ENCODE assay signal across 8 cellular contexts in the genomic region with DNA sequence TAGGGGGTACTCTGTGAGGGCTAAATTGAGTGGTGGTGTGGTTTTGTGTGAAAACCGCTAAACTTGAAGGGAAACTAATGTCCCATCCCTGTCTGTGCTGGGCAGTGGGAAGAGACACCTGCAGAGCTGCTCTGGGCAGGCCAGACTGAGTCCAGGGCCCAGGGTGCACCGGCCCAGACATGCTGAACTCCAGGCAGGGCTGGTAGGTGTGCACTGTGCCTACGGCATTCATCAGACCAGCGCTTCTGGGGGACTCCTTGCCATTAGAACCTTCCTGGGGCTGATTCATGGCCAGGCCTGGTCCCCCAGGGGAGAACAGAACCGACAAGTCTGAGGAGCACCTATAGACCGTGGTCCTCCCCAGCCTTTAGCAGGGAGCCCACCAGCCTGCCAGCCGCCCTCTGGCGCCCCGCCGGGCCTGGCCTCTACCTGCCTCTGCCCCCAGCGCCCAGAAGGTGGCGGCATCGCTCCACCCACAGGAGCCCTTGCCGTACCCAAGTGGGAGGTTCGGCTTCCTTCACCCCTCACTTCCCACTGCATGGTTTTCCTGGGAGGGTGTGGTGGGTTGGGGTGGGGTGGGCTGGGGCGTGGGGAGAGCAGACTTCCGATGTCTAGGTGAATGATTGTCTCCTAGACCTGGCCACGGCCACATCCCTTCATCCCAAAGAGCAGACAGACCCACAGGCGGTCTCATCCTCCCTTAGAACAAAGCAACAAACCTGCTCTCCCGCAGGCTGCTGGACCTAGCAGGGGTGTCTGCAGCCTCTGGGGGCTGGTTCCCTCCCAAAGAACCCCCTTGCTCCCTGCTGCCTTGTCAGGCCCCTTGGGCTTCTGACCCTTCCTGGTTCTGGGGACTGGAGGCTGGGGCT. TPM values are rescaled to one million over a fixed set of nuclear protein-coding genes. Genes with fewer than 3 reads are reported as not detected.
DNase-seq lines count a peak whose midpoint lies in the region; TF ChIP-seq lines count a peak whose summit lies in the region.

No MANE protein-coding gene starts in this region.

- DNase-seq in A673 (ENCODE audit: low spot score) (peak; percentile 62), GM13976 (ENCODE audit: low spot score) (peak; percentile 90), NCI-H146 (lab: John Stamatoyannopoulos, UW) (peak; percentile 49), choroid plexus epithelial cell (ENCODE audit: low read depth) (peak; percentile 53), medulla oblongata (ENCODE audit: extremely low spot score) (peak; percentile 64), posterior vena cava (ENCODE audit: low spot score) (no peak)
- DNase-seq in activated CD4-positive, alpha-beta T cell treated with anti-CD3 and anti-CD28 coated beads, Interleukin-2, amount 50 U/mL, for 1 hour, result peak; percentile 79
- DNase-seq in stimulated activated CD8-positive, alpha-beta memory T cell treated with anti-CD3 and anti-CD28 coated beads, Interleukin-4, amount 100 ng/mL, for 24 hours (ENCODE audit: low read depth), result peak; percentile 66

- H3K9me3 ChIP-seq in A673 (ENCODE audit: low read depth, low read length, poor library complexity, severe bottlenecking), result no peaks in the 10 kb centered on the region

- in situ Hi-C loops in GM13976 (cut with MboI; ENCODE audit: low sequenced_read_pairs, unreplicated experiment), result loop anchor here (10.0 to 25.0 kb wide), 2 partner anchors 91 to 203 kb away; a partner anchor contains a TSS

- peaks cover 4% of the 10 kb centered on the region for H3K4me1 ChIP-seq in A673 (ENCODE audit: insufficient read depth, low read length, poor library complexity, severe bottlenecking)

- H3K4me3 ChIP-seq in A673 (ENCODE audit: low read depth, low read length, poor library complexity, severe bottlenecking), result no peak overlapping the region
- no peak overlapping the region for H3K4me3 ChIP-seq in choroid plexus epithelial cell (ENCODE audit: low read depth, low read length)

- CTCF ChIA-PET in A673 (lab: Charles Lee), result interaction anchor here (0.5 to 0.7 kb wide), 2 partner anchors 541 to 1561 kb away, joined by 3 to 7 read pairs; no protein-coding TSS in a partner anchor

- no TSS peak for BruUV-seq in A673 (replicated peaks; lab: Mats Ljungman, UMichigan)

- POLR2A ChIA-PET in A673 (lab: Charles Lee; ENCODE audit: low non-redundant PET), result interaction anchor here (0.6 kb wide), 1 partner anchor 1083 kb away, joined by 3 read pairs; no protein-coding TSS in a partner anchor

- TF ChIP-seq CTCF in A673 (conservative IDR thresholded peaks at IDR 0.05; ENCODE audit: low read depth, low read length) (peak; percentile 81), GM13976 (IDR thresholded peaks at IDR 0.05; ENCODE audit: borderline replicate concordance, control extremely low read depth, extremely low read depth, insufficient read depth, missing control alignments) (peak; percentile 95), choroid plexus epithelial cell (conservative IDR thresholded peaks at IDR 0.05; ENCODE audit: low read depth, low read length) (peak; percentile 83)

- H3K27ac ChIP-seq in A673 (ENCODE audit: low read depth, low read length, poor library complexity, severe bottlenecking), result no peak overlapping the region

- H3K27me3 ChIP-seq in A673 (replicated peaks; ENCODE audit: insufficient read depth, low read depth, low read length, poor library complexity), result no peaks in the 10 kb centered on the region

- intact Hi-C loops in A673 (cut with micrococcal nuclease; ENCODE audit: unreplicated experiment) (loop anchor here (2.0 to 10.0 kb wide), 3 partner anchors 83 to 1091 kb away; no protein-coding TSS in a partner anchor), posterior vena cava (cut with DNase I) (loop anchor here (10.0 kb wide), 1 partner anchor 211 kb away; a partner anchor contains a TSS)

- peaks cover 1% of the 10 kb centered on the region for H3K36me3 ChIP-seq in A673 (ENCODE audit: insufficient read depth, low read length, poor library complexity, severe bottlenecking)

RNA-seq across cellular contexts. Expression of a gene that starts 15.5 kb away (rescaled TPM):
- 31.5 and 42.4 TPM in 2 replicates for total RNA-seq in A673 (2021)
- 10 to 100 TPM; 16.2 to 18.9 TPM for total RNA-seq in posterior vena cava

RNA-seq across cellular contexts. Expression of a gene that starts 51.1 kb away (rescaled TPM):
- total RNA-seq in A673 (2021) (32.3 and 35.8 TPM in 2 replicates), posterior vena cava (10 to 100 TPM; 24.0 to 27.9 TPM)
